In the genomic region with DNA sequence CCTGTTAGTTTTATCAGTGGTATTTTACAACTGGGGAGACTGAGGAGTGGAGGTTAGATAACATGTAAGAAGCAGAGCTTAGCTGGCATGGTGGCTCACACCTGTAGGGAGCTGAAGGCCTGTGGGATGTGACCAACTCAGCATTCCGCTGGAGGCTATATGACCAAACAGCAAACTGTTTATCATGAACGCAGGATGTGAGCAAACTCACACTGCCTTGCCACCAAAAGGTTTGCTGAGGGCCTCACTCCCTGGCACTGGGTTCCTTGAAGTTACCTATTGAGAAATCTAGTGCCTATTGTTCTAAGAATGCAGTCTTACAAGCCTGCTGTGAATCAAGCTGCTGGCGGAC, we compare ENCODE assay signal across 14 cellular contexts.
"Had no signal": no experiment of that assay in that cellular context is flagged by ENCODE, and none has a peak within 500 bp of the region (broad histone marks: within the 10 kb centered on the region; RNA-seq: fewer than 3 reads in every experiment).

No MANE protein-coding gene starts in this region.

- H3K4me3 ChIP-seq: colonic mucosa, left lung, ovary, prostate gland, spleen, testis, upper lobe of left lung had no signal

- H3K27ac Mint-ChIP-seq: activated CD4-positive, alpha-beta memory T cell treated with anti-CD3 and anti-CD28 coated beads for 36 hours; activated naive CD8-positive, alpha-beta T cell treated with anti-CD3 and anti-CD28 coated beads for 36 hours; natural killer cell treated with Interleukin-12 subunit alpha and Interleukin-12 subunit beta and Interleukin-15 and Interleukin-18, amount 100 ng/mL, for 72 hours; T-helper 1 cell treated with Interleukin-12 subunit alpha and Interleukin-12 subunit beta and Interleukin-4 antibody, amounts not matched to agents 30 μg/mL and 1 μg/mL, for 36 hours had no signal

- H3K27ac ChIP-seq: colonic mucosa, left lung, neutrophil, ovary, prostate gland, spleen, testis, upper lobe of left lung had no signal

- FAIRE-seq: astrocyte had no signal

- H3K36me3 Mint-ChIP-seq: activated CD4-positive, alpha-beta memory T cell treated with anti-CD3 and anti-CD28 coated beads for 36 hours; activated naive CD8-positive, alpha-beta T cell treated with anti-CD3 and anti-CD28 coated beads for 36 hours had no signal

- H3K27me3 ChIP-seq: colonic mucosa, left lung, neutrophil, ovary, testis, upper lobe of left lung had no signal

- H3K9me3 ChIP-seq: colonic mucosa, left lung, neutrophil, ovary, prostate gland, spleen, testis, upper lobe of left lung had no signal

- DNase-seq: activated CD4-positive, CD25-positive, alpha-beta regulatory T cell; left lung; spleen had no signal

- H3K4me1 ChIP-seq: colonic mucosa, left lung, prostate gland, spleen, testis, upper lobe of left lung had no signal

- H3K36me3 ChIP-seq: colonic mucosa, ovary, prostate gland had no signal

- H3K4me3 Mint-ChIP-seq: activated CD4-positive, alpha-beta memory T cell treated with anti-CD3 and anti-CD28 coated beads for 36 hours; activated naive CD8-positive, alpha-beta T cell treated with anti-CD3 and anti-CD28 coated beads for 36 hours; natural killer cell treated with Interleukin-12 subunit alpha and Interleukin-12 subunit beta and Interleukin-15 and Interleukin-18, amount 100 ng/mL, for 72 hours; T-helper 1 cell treated with Interleukin-12 subunit alpha and Interleukin-12 subunit beta and Interleukin-4 antibody, amounts not matched to agents 30 μg/mL and 1 μg/mL, for 36 hours had no signal

- H3K9me3 Mint-ChIP-seq: activated CD4-positive, alpha-beta memory T cell treated with anti-CD3 and anti-CD28 coated beads for 36 hours; activated naive CD8-positive, alpha-beta T cell treated with anti-CD3 and anti-CD28 coated beads for 36 hours; natural killer cell treated with Interleukin-12 subunit alpha and Interleukin-12 subunit beta and Interleukin-15 and Interleukin-18, amount 100 ng/mL, for 72 hours; T-helper 1 cell treated with Interleukin-12 subunit alpha and Interleukin-12 subunit beta and Interleukin-4 antibody, amounts not matched to agents 30 μg/mL and 1 μg/mL, for 36 hours had no signal
